In genomic region chr4:148813289-148813688, GRCh38 we compare ENCODE assay signal across 1 cellular context.
TF ChIP-seq lines count a peak whose summit lies in the region.

No MANE protein-coding gene starts in this region.

TF ChIP-seq in GM12878, 131 proteins besides CTCF, POLR2A, EP300 and RAD21:
- TF ChIP-seq BCLAF1 (IDR thresholded peaks at IDR 0.05) (no peak), STAT1 (conservative IDR thresholded peaks at IDR 0.05) (no peak), NFIC (IDR thresholded peaks at IDR 0.05; ENCODE audit: low read depth, low read length) (peak; percentile 67; the same call in 1 of the 2 replicates), PRDM15 (CRISPR knock-in tag; IDR thresholded peaks at IDR 0.05) (no peak), SUPT20H (IDR thresholded peaks at IDR 0.05; ENCODE audit: borderline replicate concordance, control insufficient read depth, low read depth, low read length) (no peak), HDAC2 (IDR thresholded peaks at IDR 0.05) (no peak), FOXM1 (IDR thresholded peaks at IDR 0.05; ENCODE audit: low read depth, low read length) (peak; percentile 58; the same call in 1 of the 2 replicates), ATF7 (IDR thresholded peaks at IDR 0.05; ENCODE audit: low read depth) (peak; percentile 42; the same call in 1 of the 2 replicates), IKZF2 (IDR thresholded peaks at IDR 0.05) (no peak), NR2C2 (IDR thresholded peaks at IDR 0.05; ENCODE audit: borderline replicate concordance, control insufficient read depth, insufficient read length, low read depth) (no peak), NFXL1 (IDR thresholded peaks at IDR 0.05; ENCODE audit: borderline replicate concordance) (no peak), SMAD5 (IDR thresholded peaks at IDR 0.05; ENCODE audit: low read depth) (no peak), JUNB (IDR thresholded peaks at IDR 0.05) (peak; percentile 77), NFYA (IDR thresholded peaks at IDR 0.05; ENCODE audit: borderline replicate concordance, low read depth, low read length) (no peak), NR2F1 (conservative IDR thresholded peaks at IDR 0.05) (no peak), BCL11A (IDR thresholded peaks at IDR 0.05; ENCODE audit: low read depth, low read length) (no peak), NBN (IDR thresholded peaks at IDR 0.05) (no peak), RUNX3 (IDR thresholded peaks at IDR 0.05; ENCODE audit: low read length) (peak; percentile 37; the same call in 1 of the 2 replicates), BACH1 (IDR thresholded peaks at IDR 0.05; ENCODE audit: borderline replicate concordance) (no peak), LARP7 (IDR thresholded peaks at IDR 0.05) (no peak), TCF3 (IDR thresholded peaks at IDR 0.05; ENCODE audit: borderline replicate concordance, insufficient read depth, low read depth, low read length) (no peak), ZBED1 (IDR thresholded peaks at IDR 0.05; ENCODE audit: borderline replicate concordance) (peak; percentile 24; the same call in 1 of the 2 replicates), E2F4 (IDR thresholded peaks at IDR 0.05; ENCODE audit: low read depth, low read length) (no peak), RAD51 (IDR thresholded peaks at IDR 0.05) (no peak), MEF2A (IDR thresholded peaks at IDR 0.05; ENCODE audit: insufficient read depth, low read depth, low read length) (0 out of 2 replicates have a peak, but pooled peaks have one; percentile 32), TCF7 (IDR thresholded peaks at IDR 0.05; ENCODE audit: borderline replicate concordance) (peak; percentile 84), ATF2 (IDR thresholded peaks at IDR 0.05; ENCODE audit: low read length) (peak; percentile 50; the same call in 1 of the 2 replicates), CREM (IDR thresholded peaks at IDR 0.05; ENCODE audit: low read depth) (peak; percentile 56; the same call in 1 of the 2 replicates), CEBPB (IDR thresholded peaks at IDR 0.05; ENCODE audit: borderline replicate concordance in 1 of 2, low read depth in 2 of 2, low read length in 2 of 2) (no peak), E4F1 (IDR thresholded peaks at IDR 0.05; ENCODE audit: borderline replicate concordance, partially characterized antibody) (no peak), EED (IDR thresholded peaks at IDR 0.05; ENCODE audit: low read depth) (no peak), ZNF217 (IDR thresholded peaks at IDR 0.05) (no peak), IKZF1 (conservative IDR thresholded peaks at IDR 0.05) (no peak), FOS (IDR thresholded peaks at IDR 0.05; ENCODE audit: borderline replicate concordance, extremely low read depth, insufficient read length) (no peak), TBL1XR1 (IDR thresholded peaks at IDR 0.05; ENCODE audit: low read depth, low read length) (no peak), ZNF384 (IDR thresholded peaks at IDR 0.05; ENCODE audit: borderline replicate concordance, low read depth, low read length) (no peak), HSF1 (IDR thresholded peaks at IDR 0.05; ENCODE audit: low read depth, low read length) (no peak), ZNF24 (IDR thresholded peaks at IDR 0.05) (no peak)
